ENCODE assay signal across 8 cellular contexts in genomic region chr1:43935711-43936427, GRCh38.
DNase-seq lines count a peak whose midpoint lies in the region; ATAC-seq and TF ChIP-seq lines count a peak whose summit lies in the region.

No MANE protein-coding gene starts in this region.

- H3K4me3 Mint-ChIP-seq in dendritic cell treated with granulocyte-macrophage colony-stimulating factor and Interleukin-4, amounts not matched to agents 40 ng/mL and 50 ng/mL, for 4 days = peak overlapping the region; percentile 45
- H3K4me3 Mint-ChIP-seq in nephron progenitor cell = peak overlapping the region; percentile 58

- peaks cover 27% of the 10 kb centered on the region for H3K27me3 Mint-ChIP-seq in dendritic cell treated with granulocyte-macrophage colony-stimulating factor and Interleukin-4, amounts not matched to agents 40 ng/mL and 50 ng/mL, for 4 days
- H3K27me3 Mint-ChIP-seq in nephron progenitor cell (ENCODE audit: low read depth, poor library complexity) = peaks cover 74% of the 10 kb centered on the region

- H3K4me3 ChIP-seq in AG09309 (ENCODE audit: control insufficient read depth, low read depth, low read length) = peak overlapping the region; percentile 14

- ATAC-seq in HG03135 (IDR thresholded peaks at IDR 0.05; ENCODE audit: unreplicated experiment) = no peak

- intact Hi-C loops in dendritic cell treated with granulocyte-macrophage colony-stimulating factor and Interleukin-4, amounts not matched to agents 40 ng/mL and 50 ng/mL, for 4 days (cut with micrococcal nuclease) = loop anchor here (1.0 to 2.0 kb wide), 2 partner anchors 10 to 405 kb away; partner anchors contain the start of genes IPO13 and PTPRF

- H3K27ac Mint-ChIP-seq in dendritic cell treated with granulocyte-macrophage colony-stimulating factor and Interleukin-4, amounts not matched to agents 40 ng/mL and 50 ng/mL, for 4 days = no peak overlapping the region
- no peak overlapping the region for H3K27ac Mint-ChIP-seq in nephron progenitor cell

- DNase-seq in AG09309 (ENCODE audit: low read depth) (no peak), HuH-7.5 (ENCODE audit: low spot score) (peak; percentile 44), nephron progenitor cell (peak; percentile 63), C1 segment of cervical spinal cord (lab: John Stamatoyannopoulos, UW) (no peak), COR-L47 (lab: John Stamatoyannopoulos, UW) (no peak), germinal center (ENCODE audit: low spot score) (no peak)

- no peak for TF ChIP-seq CTCF in AG09309 (IDR thresholded peaks at IDR 0.05; ENCODE audit: control insufficient read depth, insufficient read depth, low read depth, low read length, missing control alignments)
- TF ChIP-seq CTCF in nephron progenitor cell (IDR thresholded peaks at IDR 0.05) = no peak

- peaks cover 40% of the 10 kb centered on the region for H3K4me1 Mint-ChIP-seq in dendritic cell treated with granulocyte-macrophage colony-stimulating factor and Interleukin-4, amounts not matched to agents 40 ng/mL and 50 ng/mL, for 4 days (ENCODE audit: low read depth)
- peaks cover 16% of the 10 kb centered on the region for H3K4me1 Mint-ChIP-seq in nephron progenitor cell

- no peaks in the 10 kb centered on the region for H3K36me3 Mint-ChIP-seq in dendritic cell treated with granulocyte-macrophage colony-stimulating factor and Interleukin-4, amounts not matched to agents 40 ng/mL and 50 ng/mL, for 4 days (ENCODE audit: low read depth)
- no peaks in the 10 kb centered on the region for H3K36me3 Mint-ChIP-seq in nephron progenitor cell (ENCODE audit: low read depth)

- H3K9me3 Mint-ChIP-seq in dendritic cell treated with granulocyte-macrophage colony-stimulating factor and Interleukin-4, amounts not matched to agents 40 ng/mL and 50 ng/mL, for 4 days = no peaks in the 10 kb centered on the region
- H3K9me3 Mint-ChIP-seq in nephron progenitor cell = no peaks in the 10 kb centered on the region

Comparison
In these comparisons a context has a peak if more than half of its experiments do, and no peak if none do; other contexts are left out.
1. DNase-seq: peak in HuH-7.5 (single experiment) and nephron progenitor cell (single experiment); none in AG09309 (single experiment), C1 segment of cervical spinal cord (0 of 14), COR-L47 (single experiment) and germinal center (single experiment).